1 cellular context compared by ENCODE assay signal in the genomic region with DNA sequence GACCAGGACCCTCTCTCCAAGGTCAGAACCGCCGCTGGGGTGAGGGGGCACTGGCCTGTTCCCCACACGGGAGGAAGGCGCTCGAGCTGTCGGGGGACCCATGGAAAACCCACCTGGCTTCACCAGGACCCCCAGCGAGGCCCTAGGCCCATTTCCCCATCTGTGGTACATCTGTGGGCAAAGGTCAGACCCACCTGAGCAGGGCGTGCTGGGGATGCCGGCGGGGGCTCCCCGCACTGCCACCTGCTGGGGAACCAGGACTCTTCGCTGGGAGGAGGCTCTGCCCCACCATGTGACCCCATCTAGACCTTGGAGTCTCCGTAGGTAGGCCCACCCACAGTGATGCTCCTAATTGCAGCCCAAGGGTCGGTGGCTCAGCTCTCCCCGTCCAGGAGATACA.
A peak's percentile ranks its signal among the peaks of the same experiment; 100 is the strongest.
TF ChIP-seq lines count a peak whose summit lies in the region.

No MANE protein-coding gene starts in this region.

TF ChIP-seq in WTC11, 78 proteins besides CTCF, POLR2A, EP300 and RAD21 (continued from another document):
- TF ChIP-seq AFF4 (CRISPR knock-in tag; IDR thresholded peaks at IDR 0.05; ENCODE audit: borderline replicate concordance) (no peak), ZNF532 (CRISPR knock-in tag; IDR thresholded peaks at IDR 0.05; ENCODE audit: borderline replicate concordance) (no peak), ZNF232 (CRISPR knock-in tag; IDR thresholded peaks at IDR 0.05) (no peak), ZNF512 (CRISPR knock-in tag; IDR thresholded peaks at IDR 0.05; ENCODE audit: borderline replicate concordance) (no peak), ESRRA (CRISPR knock-in tag; IDR thresholded peaks at IDR 0.05; ENCODE audit: borderline replicate concordance) (no peak), STAT6 (CRISPR knock-in tag; conservative IDR thresholded peaks at IDR 0.05; ENCODE audit: low read depth) (no peak)
- TF ChIP-seq, protein P1, sequence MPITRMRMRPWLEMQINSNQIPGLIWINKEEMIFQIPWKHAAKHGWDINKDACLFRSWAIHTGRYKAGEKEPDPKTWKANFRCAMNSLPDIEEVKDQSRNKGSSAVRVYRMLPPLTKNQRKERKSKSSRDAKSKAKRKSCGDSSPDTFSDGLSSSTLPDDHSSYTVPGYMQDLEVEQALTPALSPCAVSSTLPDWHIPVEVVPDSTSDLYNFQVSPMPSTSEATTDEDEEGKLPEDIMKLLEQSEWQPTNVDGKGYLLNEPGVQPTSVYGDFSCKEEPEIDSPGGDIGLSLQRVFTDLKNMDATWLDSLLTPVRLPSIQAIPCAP (CRISPR knock-in tag; IDR thresholded peaks at IDR 0.05): no peak
- TF ChIP-seq, protein P2, sequence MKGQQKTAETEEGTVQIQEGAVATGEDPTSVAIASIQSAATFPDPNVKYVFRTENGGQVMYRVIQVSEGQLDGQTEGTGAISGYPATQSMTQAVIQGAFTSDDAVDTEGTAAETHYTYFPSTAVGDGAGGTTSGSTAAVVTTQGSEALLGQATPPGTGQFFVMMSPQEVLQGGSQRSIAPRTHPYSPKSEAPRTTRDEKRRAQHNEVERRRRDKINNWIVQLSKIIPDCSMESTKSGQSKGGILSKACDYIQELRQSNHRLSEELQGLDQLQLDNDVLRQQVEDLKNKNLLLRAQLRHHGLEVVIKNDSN (CRISPR knock-in tag; IDR thresholded peaks at IDR 0.05): peak; percentile 80
TF ChIP-seq in WTC11: peak in this region for 2.
